ENCODE assay signal across 1 cellular context in genomic region chr6:159971341-159972178, GRCh38.
TF ChIP-seq lines count a peak whose summit lies in the region.

No MANE protein-coding gene starts in this region.

TF ChIP-seq in H1, 55 proteins besides CTCF, POLR2A, EP300 and RAD21:
- no peak for TF ChIP-seq BRCA1 (IDR thresholded peaks at IDR 0.05; ENCODE audit: low read depth, low read length)
- TF ChIP-seq KDM1A (IDR thresholded peaks at IDR 0.05; ENCODE audit: borderline replicate concordance, low read length), result no peak
- no peak for TF ChIP-seq POU5F1 (IDR thresholded peaks at IDR 0.05; ENCODE audit: low read depth, low read length)
- TF ChIP-seq, protein P1, sequence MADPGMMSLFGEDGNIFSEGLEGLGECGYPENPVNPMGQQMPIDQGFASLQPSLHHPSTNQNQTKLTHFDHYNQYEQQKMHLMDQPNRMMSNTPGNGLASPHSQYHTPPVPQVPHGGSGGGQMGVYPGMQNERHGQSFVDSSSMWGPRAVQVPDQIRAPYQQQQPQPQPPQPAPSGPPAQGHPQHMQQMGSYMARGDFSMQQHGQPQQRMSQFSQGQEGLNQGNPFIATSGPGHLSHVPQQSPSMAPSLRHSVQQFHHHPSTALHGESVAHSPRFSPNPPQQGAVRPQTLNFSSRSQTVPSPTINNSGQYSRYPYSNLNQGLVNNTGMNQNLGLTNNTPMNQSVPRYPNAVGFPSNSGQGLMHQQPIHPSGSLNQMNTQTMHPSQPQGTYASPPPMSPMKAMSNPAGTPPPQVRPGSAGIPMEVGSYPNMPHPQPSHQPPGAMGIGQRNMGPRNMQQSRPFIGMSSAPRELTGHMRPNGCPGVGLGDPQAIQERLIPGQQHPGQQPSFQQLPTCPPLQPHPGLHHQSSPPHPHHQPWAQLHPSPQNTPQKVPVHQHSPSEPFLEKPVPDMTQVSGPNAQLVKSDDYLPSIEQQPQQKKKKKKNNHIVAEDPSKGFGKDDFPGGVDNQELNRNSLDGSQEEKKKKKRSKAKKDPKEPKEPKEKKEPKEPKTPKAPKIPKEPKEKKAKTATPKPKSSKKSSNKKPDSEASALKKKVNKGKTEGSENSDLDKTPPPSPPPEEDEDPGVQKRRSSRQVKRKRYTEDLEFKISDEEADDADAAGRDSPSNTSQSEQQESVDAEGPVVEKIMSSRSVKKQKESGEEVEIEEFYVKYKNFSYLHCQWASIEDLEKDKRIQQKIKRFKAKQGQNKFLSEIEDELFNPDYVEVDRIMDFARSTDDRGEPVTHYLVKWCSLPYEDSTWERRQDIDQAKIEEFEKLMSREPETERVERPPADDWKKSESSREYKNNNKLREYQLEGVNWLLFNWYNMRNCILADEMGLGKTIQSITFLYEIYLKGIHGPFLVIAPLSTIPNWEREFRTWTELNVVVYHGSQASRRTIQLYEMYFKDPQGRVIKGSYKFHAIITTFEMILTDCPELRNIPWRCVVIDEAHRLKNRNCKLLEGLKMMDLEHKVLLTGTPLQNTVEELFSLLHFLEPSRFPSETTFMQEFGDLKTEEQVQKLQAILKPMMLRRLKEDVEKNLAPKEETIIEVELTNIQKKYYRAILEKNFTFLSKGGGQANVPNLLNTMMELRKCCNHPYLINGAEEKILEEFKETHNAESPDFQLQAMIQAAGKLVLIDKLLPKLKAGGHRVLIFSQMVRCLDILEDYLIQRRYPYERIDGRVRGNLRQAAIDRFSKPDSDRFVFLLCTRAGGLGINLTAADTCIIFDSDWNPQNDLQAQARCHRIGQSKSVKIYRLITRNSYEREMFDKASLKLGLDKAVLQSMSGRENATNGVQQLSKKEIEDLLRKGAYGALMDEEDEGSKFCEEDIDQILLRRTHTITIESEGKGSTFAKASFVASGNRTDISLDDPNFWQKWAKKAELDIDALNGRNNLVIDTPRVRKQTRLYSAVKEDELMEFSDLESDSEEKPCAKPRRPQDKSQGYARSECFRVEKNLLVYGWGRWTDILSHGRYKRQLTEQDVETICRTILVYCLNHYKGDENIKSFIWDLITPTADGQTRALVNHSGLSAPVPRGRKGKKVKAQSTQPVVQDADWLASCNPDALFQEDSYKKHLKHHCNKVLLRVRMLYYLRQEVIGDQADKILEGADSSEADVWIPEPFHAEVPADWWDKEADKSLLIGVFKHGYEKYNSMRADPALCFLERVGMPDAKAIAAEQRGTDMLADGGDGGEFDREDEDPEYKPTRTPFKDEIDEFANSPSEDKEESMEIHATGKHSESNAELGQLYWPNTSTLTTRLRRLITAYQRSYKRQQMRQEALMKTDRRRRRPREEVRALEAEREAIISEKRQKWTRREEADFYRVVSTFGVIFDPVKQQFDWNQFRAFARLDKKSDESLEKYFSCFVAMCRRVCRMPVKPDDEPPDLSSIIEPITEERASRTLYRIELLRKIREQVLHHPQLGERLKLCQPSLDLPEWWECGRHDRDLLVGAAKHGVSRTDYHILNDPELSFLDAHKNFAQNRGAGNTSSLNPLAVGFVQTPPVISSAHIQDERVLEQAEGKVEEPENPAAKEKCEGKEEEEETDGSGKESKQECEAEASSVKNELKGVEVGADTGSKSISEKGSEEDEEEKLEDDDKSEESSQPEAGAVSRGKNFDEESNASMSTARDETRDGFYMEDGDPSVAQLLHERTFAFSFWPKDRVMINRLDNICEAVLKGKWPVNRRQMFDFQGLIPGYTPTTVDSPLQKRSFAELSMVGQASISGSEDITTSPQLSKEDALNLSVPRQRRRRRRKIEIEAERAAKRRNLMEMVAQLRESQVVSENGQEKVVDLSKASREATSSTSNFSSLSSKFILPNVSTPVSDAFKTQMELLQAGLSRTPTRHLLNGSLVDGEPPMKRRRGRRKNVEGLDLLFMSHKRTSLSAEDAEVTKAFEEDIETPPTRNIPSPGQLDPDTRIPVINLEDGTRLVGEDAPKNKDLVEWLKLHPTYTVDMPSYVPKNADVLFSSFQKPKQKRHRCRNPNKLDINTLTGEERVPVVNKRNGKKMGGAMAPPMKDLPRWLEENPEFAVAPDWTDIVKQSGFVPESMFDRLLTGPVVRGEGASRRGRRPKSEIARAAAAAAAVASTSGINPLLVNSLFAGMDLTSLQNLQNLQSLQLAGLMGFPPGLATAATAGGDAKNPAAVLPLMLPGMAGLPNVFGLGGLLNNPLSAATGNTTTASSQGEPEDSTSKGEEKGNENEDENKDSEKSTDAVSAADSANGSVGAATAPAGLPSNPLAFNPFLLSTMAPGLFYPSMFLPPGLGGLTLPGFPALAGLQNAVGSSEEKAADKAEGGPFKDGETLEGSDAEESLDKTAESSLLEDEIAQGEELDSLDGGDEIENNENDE (IDR thresholded peaks at IDR 0.05; ENCODE audit: insufficient replicate concordance, low read length), result no peak
- no peak for TF ChIP-seq MAFK (IDR thresholded peaks at IDR 0.05; ENCODE audit: low read depth, low read length)
- no peak for TF ChIP-seq CREB1 (IDR thresholded peaks at IDR 0.05)
- no peak for TF ChIP-seq JUND (IDR thresholded peaks at IDR 0.05; ENCODE audit: low read length)
- TF ChIP-seq, protein P2, sequence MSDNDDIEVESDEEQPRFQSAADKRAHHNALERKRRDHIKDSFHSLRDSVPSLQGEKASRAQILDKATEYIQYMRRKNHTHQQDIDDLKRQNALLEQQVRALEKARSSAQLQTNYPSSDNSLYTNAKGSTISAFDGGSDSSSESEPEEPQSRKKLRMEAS (IDR thresholded peaks at IDR 0.05), result no peak
- TF ChIP-seq GABPA (IDR thresholded peaks at IDR 0.05; ENCODE audit: borderline replicate concordance, insufficient read depth, low read length), result no peak
- TF ChIP-seq TAF1 (IDR thresholded peaks at IDR 0.05; ENCODE audit: low read depth, low read length), result no peak
- no peak for TF ChIP-seq SUZ12 (IDR thresholded peaks at IDR 0.05; ENCODE audit: low read length)
- no peak for TF ChIP-seq POLR2AphosphoS5 (IDR thresholded peaks at IDR 0.05; ENCODE audit: low read depth, low read length)
- no peak for TF ChIP-seq E2F6 (IDR thresholded peaks at IDR 0.05)
- no peak for TF ChIP-seq TAF7 (optimal IDR thresholded peaks at IDR 0.05; ENCODE audit: borderline replicate concordance, low read depth, low read length)
- no peak for TF ChIP-seq HDAC6 (IDR thresholded peaks at IDR 0.05; ENCODE audit: low read depth, low read length)
- TF ChIP-seq HDAC2 (IDR thresholded peaks at IDR 0.05; ENCODE audit: borderline replicate concordance in 1 of 2, low read depth in 2 of 2, low read length in 2 of 2), result no peak
